Comparison of ENCODE assay signal across 27 cellular contexts in genomic region chr3:170701696-170702678, GRCh38.
DNase-seq lines count a peak whose midpoint lies in the region; ATAC-seq and TF ChIP-seq lines count a peak whose summit lies in the region.
"Had no signal": no experiment of that assay in that cellular context is flagged by ENCODE, and none has a peak within 500 bp of the region (broad histone marks: within the 10 kb centered on the region; RNA-seq: fewer than 3 reads in every experiment).

No MANE protein-coding gene starts in this region.

- H3K4me3 ChIP-seq in brain microvascular endothelial cell (ENCODE audit: low read depth, low read length) (no peak overlapping the region), uterus (no peak overlapping the region)
- H3K4me3 ChIP-seq: ascending aorta, lung, pancreas, upper lobe of right lung had no signal

- intact Hi-C loops in cardiac septum (cut with DNase I) (no loop called here), uterus (cut with DNase I; ENCODE audit: low total_unique reads) (no loop called here)

- H3K27me3 ChIP-seq in brain microvascular endothelial cell (replicated peaks) (no peaks in the 10 kb centered on the region), uterus (no peaks in the 10 kb centered on the region)
- H3K27me3 ChIP-seq: ascending aorta, pancreas, upper lobe of right lung had no signal

- no peak for TF ChIP-seq CTCF in brain microvascular endothelial cell (IDR thresholded peaks at IDR 0.05; ENCODE audit: low read depth, low read length, missing control alignments)
- TF ChIP-seq CTCF in uterus (IDR thresholded peaks at IDR 0.05), result no peak

- no peak for TF ChIP-seq POLR2A in uterus (IDR thresholded peaks at IDR 0.05)

- no peaks in the 10 kb centered on the region for H3K36me3 ChIP-seq in brain microvascular endothelial cell (replicated peaks)
- no peaks in the 10 kb centered on the region for H3K36me3 ChIP-seq in uterus
- H3K36me3 ChIP-seq: ascending aorta, pancreas, upper lobe of right lung had no signal

- DNase-seq in ELR (ENCODE audit: low read depth) (peak; percentile 45), brain microvascular endothelial cell (no peak), myocyte (ENCODE audit: low read depth) (peak; percentile 82), cardiac septum (ENCODE audit: low spot score) (no peak), uterus (no peak)
- DNase-seq in stimulated activated CD4-positive, alpha-beta T cell treated with anti-CD3 and anti-CD28 coated beads, Interleukin-4, amount 100 ng/mL, for 1 hour, result no peak
- DNase-seq: activated CD4-positive, alpha-beta memory T cell treated with anti-CD3 and anti-CD28 coated beads for 36 hours; activated naive CD4-positive, alpha-beta T cell treated with anti-CD3 and anti-CD28 coated beads, Interleukin-2, amount 10 ng/mL, durations not matched to agents 7 days and 5 days; activated T-cell treated with anti-CD3 and anti-CD28 coated beads, Interleukin-2, amount 50 U/mL, for 1 hour; C1 segment of cervical spinal cord; DMS 273 treated with DMSO at 0.1 percent for 48 hours; GF-D8; Karpas-422; naive B cell; NCI-H1092 treated with DMSO at 0.1 percent for 48 hours; NCI-H2081; NCI-H510A; pancreas; Right ventricle myocardium superior; stimulated activated naive CD4-positive, alpha-beta T cell; upper lobe of right lung had no signal

- H3K27ac ChIP-seq in brain microvascular endothelial cell (peak overlapping the region; percentile 80), uterus (no peak overlapping the region)
- H3K27ac ChIP-seq: ascending aorta, pancreas, upper lobe of right lung, VCaP had no signal

- H3K9me3 ChIP-seq in uterus, result no peaks in the 10 kb centered on the region
- H3K9me3 ChIP-seq: ascending aorta, pancreas, upper lobe of right lung had no signal

- ATAC-seq in HG03457 (IDR thresholded peaks at IDR 0.05; ENCODE audit: unreplicated experiment) (peak; percentile 55), HG03196 (IDR thresholded peaks at IDR 0.05; ENCODE audit: unreplicated experiment) (no peak)
- ATAC-seq: sciatic nerve, upper lobe of right lung had no signal

- in situ Hi-C loops in brain microvascular endothelial cell (cut with HindIII; ENCODE audit: low pct_ligation_motif_present, low sequenced_read_pairs), result no loop called here

- H3K4me1 ChIP-seq in uterus, result peaks cover 0 to 9% of the 10 kb centered on the region in 2 donors
- H3K4me1 ChIP-seq: pancreas, upper lobe of right lung had no signal

Comparison
In these comparisons a context has a peak if more than half of its experiments do, and no peak if none do; other contexts are left out.
1. DNase-seq: peak in ELR (single experiment) and myocyte (single experiment); none in brain microvascular endothelial cell (single experiment), cardiac septum (single experiment), uterus (0 of 2) and stimulated activated CD4-positive, alpha-beta T cell treated with anti-CD3 and anti-CD28 coated beads, Interleukin-4, amount 100 ng/mL, for 1 hour (single experiment).